1 cellular context compared by ENCODE assay signal in the genomic region with DNA sequence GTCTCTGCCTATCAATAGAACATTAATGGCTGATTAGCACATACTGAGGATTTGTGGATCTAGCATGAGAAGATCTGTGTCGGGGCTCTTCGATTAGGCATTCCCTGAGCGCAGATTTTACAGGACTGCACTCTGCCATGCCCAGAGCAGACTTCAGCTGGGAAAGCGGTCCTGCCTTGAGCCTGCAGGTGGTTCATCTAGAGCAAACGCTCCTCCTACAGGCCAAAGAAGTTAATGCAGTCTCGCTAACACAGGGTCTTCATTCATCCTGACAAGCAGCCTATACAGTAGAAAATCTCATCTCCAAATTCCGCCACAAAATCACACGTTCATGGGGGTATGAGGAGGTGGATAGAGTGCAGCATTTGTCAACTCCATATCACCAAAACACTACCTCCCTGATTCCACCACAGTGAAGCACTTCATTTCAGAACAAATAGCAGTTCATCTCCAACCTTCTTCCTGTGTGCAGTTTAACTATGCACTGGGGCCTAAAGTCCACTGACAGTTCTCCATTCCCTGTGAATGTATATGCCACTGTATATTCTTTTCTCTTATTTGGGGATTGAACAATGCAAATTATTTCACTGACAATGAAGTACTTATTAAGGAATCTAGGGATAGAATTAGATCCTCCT.
TF ChIP-seq lines count a peak whose summit lies in the region.

No MANE protein-coding gene starts in this region.

TF ChIP-seq in HepG2, 621 proteins besides CTCF, POLR2A, EP300 and RAD21 (continued from another document and continues in another):
- TF ChIP-seq, protein P1, sequence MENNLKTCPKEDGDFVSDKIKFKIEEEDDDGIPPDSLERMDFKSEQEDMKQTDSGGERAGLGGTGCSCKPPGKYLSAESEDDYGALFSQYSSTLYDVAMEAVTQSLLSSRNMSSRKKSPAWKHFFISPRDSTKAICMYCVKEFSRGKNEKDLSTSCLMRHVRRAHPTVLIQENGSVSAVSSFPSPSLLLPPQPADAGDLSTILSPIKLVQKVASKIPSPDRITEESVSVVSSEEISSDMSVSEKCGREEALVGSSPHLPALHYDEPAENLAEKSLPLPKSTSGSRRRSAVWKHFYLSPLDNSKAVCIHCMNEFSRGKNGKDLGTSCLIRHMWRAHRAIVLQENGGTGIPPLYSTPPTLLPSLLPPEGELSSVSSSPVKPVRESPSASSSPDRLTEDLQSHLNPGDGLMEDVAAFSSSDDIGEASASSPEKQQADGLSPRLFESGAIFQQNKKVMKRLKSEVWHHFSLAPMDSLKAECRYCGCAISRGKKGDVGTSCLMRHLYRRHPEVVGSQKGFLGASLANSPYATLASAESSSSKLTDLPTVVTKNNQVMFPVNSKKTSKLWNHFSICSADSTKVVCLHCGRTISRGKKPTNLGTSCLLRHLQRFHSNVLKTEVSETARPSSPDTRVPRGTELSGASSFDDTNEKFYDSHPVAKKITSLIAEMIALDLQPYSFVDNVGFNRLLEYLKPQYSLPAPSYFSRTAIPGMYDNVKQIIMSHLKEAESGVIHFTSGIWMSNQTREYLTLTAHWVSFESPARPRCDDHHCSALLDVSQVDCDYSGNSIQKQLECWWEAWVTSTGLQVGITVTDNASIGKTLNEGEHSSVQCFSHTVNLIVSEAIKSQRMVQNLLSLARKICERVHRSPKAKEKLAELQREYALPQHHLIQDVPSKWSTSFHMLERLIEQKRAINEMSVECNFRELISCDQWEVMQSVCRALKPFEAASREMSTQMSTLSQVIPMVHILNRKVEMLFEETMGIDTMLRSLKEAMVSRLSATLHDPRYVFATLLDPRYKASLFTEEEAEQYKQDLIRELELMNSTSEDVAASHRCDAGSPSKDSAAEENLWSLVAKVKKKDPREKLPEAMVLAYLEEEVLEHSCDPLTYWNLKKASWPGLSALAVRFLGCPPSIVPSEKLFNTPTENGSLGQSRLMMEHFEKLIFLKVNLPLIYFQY (CRISPR knock-in tag; IDR thresholded peaks at IDR 0.05; ENCODE audit: borderline replicate concordance) = 0 out of 2 replicates have a peak, but pooled peaks have one; percentile 34
- TF ChIP-seq, protein P2, sequence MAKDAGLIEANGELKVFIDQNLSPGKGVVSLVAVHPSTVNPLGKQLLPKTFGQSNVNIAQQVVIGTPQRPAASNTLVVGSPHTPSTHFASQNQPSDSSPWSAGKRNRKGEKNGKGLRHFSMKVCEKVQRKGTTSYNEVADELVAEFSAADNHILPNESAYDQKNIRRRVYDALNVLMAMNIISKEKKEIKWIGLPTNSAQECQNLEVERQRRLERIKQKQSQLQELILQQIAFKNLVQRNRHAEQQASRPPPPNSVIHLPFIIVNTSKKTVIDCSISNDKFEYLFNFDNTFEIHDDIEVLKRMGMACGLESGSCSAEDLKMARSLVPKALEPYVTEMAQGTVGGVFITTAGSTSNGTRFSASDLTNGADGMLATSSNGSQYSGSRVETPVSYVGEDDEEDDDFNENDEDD (CRISPR knock-in tag; IDR thresholded peaks at IDR 0.05; ENCODE audit: borderline replicate concordance) = 0 out of 2 replicates have a peak, but pooled peaks have one; percentile 30
- TF ChIP-seq CAMTA2 (CRISPR knock-in tag; IDR thresholded peaks at IDR 0.05; ENCODE audit: borderline replicate concordance) (no peak), PRPF4 (IDR thresholded peaks at IDR 0.05; ENCODE audit: low read depth, low read length, poor library complexity, severe bottlenecking) (no peak), ZNF720 (CRISPR knock-in tag; IDR thresholded peaks at IDR 0.05) (no peak), ZNF879 (CRISPR knock-in tag; IDR thresholded peaks at IDR 0.05) (no peak), HOXA9 (CRISPR knock-in tag; IDR thresholded peaks at IDR 0.05; ENCODE audit: borderline replicate concordance) (no peak), ZNF564 (CRISPR knock-in tag; IDR thresholded peaks at IDR 0.05) (no peak), STAG1 (CRISPR knock-in tag; IDR thresholded peaks at IDR 0.05) (peak; percentile 86), XRCC5 (optimal IDR thresholded peaks at IDR 0.05; ENCODE audit: low read length) (peak; percentile 35), ZNF460 (CRISPR knock-in tag; IDR thresholded peaks at IDR 0.05; ENCODE audit: borderline replicate concordance) (no peak), ARNT2 (CRISPR knock-in tag; IDR thresholded peaks at IDR 0.05; ENCODE audit: low read depth) (0 out of 2 replicates have a peak, but pooled peaks have one; percentile 31), CBX5 (CRISPR knock-in tag; IDR thresholded peaks at IDR 0.05; ENCODE audit: borderline replicate concordance) (peak; percentile 68; the same call in 1 of the 2 replicates), KAT8 (CRISPR knock-in tag; IDR thresholded peaks at IDR 0.05) (0 out of 2 replicates have a peak, but pooled peaks have one; percentile 24), ZNF670 (CRISPR knock-in tag; IDR thresholded peaks at IDR 0.05; ENCODE audit: borderline replicate concordance) (peak; percentile 30; the same call in 1 of the 2 replicates), ZSCAN30 (CRISPR knock-in tag; IDR thresholded peaks at IDR 0.05) (no peak), ZFP62 (CRISPR knock-in tag; IDR thresholded peaks at IDR 0.05) (no peak), ONECUT2 (CRISPR knock-in tag; IDR thresholded peaks at IDR 0.05) (no peak), NCOR1 (IDR thresholded peaks at IDR 0.05; ENCODE audit: borderline replicate concordance, low read length) (peak; percentile 66), ZNF12 (CRISPR knock-in tag; IDR thresholded peaks at IDR 0.05) (0 out of 2 replicates have a peak, but pooled peaks have one; percentile 20)
- TF ChIP-seq, protein P3, sequence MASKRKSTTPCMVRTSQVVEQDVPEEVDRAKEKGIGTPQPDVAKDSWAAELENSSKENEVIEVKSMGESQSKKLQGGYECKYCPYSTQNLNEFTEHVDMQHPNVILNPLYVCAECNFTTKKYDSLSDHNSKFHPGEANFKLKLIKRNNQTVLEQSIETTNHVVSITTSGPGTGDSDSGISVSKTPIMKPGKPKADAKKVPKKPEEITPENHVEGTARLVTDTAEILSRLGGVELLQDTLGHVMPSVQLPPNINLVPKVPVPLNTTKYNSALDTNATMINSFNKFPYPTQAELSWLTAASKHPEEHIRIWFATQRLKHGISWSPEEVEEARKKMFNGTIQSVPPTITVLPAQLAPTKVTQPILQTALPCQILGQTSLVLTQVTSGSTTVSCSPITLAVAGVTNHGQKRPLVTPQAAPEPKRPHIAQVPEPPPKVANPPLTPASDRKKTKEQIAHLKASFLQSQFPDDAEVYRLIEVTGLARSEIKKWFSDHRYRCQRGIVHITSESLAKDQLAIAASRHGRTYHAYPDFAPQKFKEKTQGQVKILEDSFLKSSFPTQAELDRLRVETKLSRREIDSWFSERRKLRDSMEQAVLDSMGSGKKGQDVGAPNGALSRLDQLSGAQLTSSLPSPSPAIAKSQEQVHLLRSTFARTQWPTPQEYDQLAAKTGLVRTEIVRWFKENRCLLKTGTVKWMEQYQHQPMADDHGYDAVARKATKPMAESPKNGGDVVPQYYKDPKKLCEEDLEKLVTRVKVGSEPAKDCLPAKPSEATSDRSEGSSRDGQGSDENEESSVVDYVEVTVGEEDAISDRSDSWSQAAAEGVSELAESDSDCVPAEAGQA (IDR thresholded peaks at IDR 0.05; ENCODE audit: low read depth) = no peak
- TF ChIP-seq, protein P3 (CRISPR knock-in tag; IDR thresholded peaks at IDR 0.05; ENCODE audit: borderline replicate concordance) = no peak
- TF ChIP-seq, protein P4, sequence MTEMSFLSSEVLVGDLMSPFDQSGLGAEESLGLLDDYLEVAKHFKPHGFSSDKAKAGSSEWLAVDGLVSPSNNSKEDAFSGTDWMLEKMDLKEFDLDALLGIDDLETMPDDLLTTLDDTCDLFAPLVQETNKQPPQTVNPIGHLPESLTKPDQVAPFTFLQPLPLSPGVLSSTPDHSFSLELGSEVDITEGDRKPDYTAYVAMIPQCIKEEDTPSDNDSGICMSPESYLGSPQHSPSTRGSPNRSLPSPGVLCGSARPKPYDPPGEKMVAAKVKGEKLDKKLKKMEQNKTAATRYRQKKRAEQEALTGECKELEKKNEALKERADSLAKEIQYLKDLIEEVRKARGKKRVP (CRISPR knock-in tag; IDR thresholded peaks at IDR 0.05) = no peak
- TF ChIP-seq, protein P5, sequence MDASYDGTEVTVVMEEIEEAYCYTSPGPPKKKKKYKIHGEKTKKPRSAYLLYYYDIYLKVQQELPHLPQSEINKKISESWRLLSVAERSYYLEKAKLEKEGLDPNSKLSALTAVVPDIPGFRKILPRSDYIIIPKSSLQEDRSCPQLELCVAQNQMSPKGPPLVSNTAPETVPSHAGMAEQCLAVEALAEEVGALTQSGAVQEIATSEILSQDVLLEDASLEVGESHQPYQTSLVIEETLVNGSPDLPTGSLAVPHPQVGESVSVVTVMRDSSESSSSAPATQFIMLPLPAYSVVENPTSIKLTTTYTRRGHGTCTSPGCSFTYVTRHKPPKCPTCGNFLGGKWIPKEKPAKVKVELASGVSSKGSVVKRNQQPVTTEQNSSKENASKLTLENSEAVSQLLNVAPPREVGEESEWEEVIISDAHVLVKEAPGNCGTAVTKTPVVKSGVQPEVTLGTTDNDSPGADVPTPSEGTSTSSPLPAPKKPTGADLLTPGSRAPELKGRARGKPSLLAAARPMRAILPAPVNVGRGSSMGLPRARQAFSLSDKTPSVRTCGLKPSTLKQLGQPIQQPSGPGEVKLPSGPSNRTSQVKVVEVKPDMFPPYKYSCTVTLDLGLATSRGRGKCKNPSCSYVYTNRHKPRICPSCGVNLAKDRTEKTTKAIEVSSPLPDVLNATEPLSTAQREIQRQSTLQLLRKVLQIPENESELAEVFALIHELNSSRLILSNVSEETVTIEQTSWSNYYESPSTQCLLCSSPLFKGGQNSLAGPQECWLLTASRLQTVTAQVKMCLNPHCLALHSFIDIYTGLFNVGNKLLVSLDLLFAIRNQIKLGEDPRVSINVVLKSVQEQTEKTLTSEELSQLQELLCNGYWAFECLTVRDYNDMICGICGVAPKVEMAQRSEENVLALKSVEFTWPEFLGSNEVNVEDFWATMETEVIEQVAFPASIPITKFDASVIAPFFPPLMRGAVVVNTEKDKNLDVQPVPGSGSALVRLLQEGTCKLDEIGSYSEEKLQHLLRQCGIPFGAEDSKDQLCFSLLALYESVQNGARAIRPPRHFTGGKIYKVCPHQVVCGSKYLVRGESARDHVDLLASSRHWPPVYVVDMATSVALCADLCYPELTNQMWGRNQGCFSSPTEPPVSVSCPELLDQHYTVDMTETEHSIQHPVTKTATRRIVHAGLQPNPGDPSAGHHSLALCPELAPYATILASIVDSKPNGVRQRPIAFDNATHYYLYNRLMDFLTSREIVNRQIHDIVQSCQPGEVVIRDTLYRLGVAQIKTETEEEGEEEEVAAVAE (CRISPR knock-in tag; IDR thresholded peaks at IDR 0.05; ENCODE audit: borderline replicate concordance) = 0 out of 2 replicates have a peak, but pooled peaks have one; percentile 37
- TF ChIP-seq, protein P6, sequence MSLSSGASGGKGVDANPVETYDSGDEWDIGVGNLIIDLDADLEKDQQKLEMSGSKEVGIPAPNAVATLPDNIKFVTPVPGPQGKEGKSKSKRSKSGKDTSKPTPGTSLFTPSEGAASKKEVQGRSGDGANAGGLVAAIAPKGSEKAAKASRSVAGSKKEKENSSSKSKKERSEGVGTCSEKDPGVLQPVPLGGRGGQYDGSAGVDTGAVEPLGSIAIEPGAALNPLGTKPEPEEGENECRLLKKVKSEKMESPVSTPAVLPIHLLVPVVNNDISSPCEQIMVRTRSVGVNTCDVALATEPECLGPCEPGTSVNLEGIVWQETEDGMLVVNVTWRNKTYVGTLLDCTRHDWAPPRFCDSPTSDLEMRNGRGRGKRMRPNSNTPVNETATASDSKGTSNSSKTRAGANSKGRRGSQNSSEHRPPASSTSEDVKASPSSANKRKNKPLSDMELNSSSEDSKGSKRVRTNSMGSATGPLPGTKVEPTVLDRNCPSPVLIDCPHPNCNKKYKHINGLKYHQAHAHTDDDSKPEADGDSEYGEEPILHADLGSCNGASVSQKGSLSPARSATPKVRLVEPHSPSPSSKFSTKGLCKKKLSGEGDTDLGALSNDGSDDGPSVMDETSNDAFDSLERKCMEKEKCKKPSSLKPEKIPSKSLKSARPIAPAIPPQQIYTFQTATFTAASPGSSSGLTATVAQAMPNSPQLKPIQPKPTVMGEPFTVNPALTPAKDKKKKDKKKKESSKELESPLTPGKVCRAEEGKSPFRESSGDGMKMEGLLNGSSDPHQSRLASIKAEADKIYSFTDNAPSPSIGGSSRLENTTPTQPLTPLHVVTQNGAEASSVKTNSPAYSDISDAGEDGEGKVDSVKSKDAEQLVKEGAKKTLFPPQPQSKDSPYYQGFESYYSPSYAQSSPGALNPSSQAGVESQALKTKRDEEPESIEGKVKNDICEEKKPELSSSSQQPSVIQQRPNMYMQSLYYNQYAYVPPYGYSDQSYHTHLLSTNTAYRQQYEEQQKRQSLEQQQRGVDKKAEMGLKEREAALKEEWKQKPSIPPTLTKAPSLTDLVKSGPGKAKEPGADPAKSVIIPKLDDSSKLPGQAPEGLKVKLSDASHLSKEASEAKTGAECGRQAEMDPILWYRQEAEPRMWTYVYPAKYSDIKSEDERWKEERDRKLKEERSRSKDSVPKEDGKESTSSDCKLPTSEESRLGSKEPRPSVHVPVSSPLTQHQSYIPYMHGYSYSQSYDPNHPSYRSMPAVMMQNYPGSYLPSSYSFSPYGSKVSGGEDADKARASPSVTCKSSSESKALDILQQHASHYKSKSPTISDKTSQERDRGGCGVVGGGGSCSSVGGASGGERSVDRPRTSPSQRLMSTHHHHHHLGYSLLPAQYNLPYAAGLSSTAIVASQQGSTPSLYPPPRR (CRISPR knock-in tag; IDR thresholded peaks at IDR 0.05; ENCODE audit: borderline replicate concordance) = no peak
- TF ChIP-seq, protein P7, sequence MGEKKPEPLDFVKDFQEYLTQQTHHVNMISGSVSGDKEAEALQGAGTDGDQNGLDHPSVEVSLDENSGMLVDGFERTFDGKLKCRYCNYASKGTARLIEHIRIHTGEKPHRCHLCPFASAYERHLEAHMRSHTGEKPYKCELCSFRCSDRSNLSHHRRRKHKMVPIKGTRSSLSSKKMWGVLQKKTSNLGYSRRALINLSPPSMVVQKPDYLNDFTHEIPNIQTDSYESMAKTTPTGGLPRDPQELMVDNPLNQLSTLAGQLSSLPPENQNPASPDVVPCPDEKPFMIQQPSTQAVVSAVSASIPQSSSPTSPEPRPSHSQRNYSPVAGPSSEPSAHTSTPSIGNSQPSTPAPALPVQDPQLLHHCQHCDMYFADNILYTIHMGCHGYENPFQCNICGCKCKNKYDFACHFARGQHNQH (CRISPR knock-in tag; IDR thresholded peaks at IDR 0.05) = no peak
- TF ChIP-seq, protein P8, sequence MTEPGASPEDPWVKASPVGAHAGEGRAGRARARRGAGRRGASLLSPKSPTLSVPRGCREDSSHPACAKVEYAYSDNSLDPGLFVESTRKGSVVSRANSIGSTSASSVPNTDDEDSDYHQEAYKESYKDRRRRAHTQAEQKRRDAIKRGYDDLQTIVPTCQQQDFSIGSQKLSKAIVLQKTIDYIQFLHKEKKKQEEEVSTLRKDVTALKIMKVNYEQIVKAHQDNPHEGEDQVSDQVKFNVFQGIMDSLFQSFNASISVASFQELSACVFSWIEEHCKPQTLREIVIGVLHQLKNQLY (CRISPR knock-in tag; IDR thresholded peaks at IDR 0.05) = no peak
